In the genomic region with DNA sequence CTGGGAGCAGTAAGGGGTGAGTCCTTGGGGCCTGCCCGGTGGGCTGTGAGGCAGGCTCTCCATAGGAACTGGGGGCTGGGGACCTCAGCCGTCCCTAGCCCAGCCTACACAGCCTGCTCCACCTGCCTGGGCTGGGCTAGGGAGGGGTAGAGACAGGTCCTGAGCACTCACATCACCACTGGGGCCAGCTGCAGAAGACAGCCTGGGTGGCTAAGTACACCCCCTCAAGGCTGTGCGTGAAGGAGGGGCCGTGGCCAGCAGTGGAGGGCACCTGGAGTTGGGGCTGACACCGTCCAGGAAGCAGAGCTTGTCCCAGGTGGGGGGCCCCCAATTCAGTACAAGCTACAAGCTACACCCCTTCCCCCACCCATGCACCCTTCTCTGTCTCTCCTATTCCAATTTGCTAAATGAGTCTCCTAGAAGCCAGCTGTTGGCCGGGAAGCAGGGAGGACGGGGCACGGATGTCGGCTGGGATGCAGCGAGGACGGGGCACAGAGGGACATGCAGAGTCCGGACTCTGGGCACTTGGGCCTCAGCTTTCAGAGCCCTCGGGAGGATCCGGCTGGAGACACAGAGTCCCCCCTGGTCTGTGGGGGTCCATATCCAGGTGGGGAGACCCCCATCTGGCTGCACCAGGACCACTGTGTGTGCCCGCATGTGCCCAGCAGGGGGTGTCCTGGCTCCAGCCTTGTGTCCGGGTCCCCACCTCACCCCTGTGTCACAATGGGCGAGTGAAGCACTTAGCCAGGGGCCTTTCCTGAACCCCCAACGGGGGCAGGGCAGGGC, we compare ENCODE assay signal across 8 cellular contexts. TPM values are rescaled to one million over a fixed set of nuclear protein-coding genes. Genes with fewer than 3 reads are reported as not detected.
DNase-seq lines count a peak whose midpoint lies in the region; ATAC-seq and TF ChIP-seq lines count a peak whose summit lies in the region.

No MANE protein-coding gene starts in this region.

- H3K79me2 ChIP-seq in PC-3 (ENCODE audit: low read length): peaks cover 23% of the 10 kb centered on the region

- H3K36me3 Mint-ChIP-seq in activated CD4-positive, alpha-beta T cell treated with anti-CD3 and anti-CD28 coated beads for 36 hours (ENCODE audit: low read depth): no peaks in the 10 kb centered on the region
- no peaks in the 10 kb centered on the region for H3K36me3 Mint-ChIP-seq in endothelial cell (ENCODE audit: low read depth, unreplicated experiment)

- peak overlapping the region; percentile 76 for H3K4me3 ChIP-seq in PC-3 (ENCODE audit: low read length)
- peak overlapping the region in 1 of 4 donors; percentile 65 for H3K4me3 ChIP-seq in esophagus muscularis mucosa

- CTCF ChIA-PET in activated CD4-positive, alpha-beta T cell treated with anti-CD3 and anti-CD28 coated beads for 36 hours (lab: Charles Lee): interaction anchor here (0.8 to 2.2 kb wide), 6 partner anchors 13 to 49 kb away, joined by 3 to 14 read pairs (median 4); no protein-coding TSS in a partner anchor
- CTCF ChIA-PET in PC-3 (lab: Charles Lee): interaction anchor here (0.6 to 1.5 kb wide), 7 partner anchors 13 to 246 kb away, joined by 3 to 7 read pairs (median 5); no protein-coding TSS in a partner anchor

- no peaks in the 10 kb centered on the region for H4K20me1 ChIP-seq in PC-3 (ENCODE audit: low read length)

- H3K36me3 ChIP-seq in PC-3 (ENCODE audit: low read depth, low read length) (no peaks in the 10 kb centered on the region), esophagus muscularis mucosa (no peaks in the 10 kb centered on the region)

- ATAC-seq in activated CD4-positive, alpha-beta T cell treated with anti-CD3 and anti-CD28 coated beads for 36 hours: no peak
- ATAC-seq in PC-3 (0 out of 2 replicates have a peak, but pooled peaks have one; percentile 1), HG03175 (IDR thresholded peaks at IDR 0.05; ENCODE audit: unreplicated experiment) (no peak), GM19397 (IDR thresholded peaks at IDR 0.05; ENCODE audit: unreplicated experiment) (no peak)
- ATAC-seq in stimulated activated naive CD8-positive, alpha-beta T cell treated with anti-CD3 and anti-CD28 coated beads, Interleukin-15, amount 100 ng/mL, for 72 hours: no peak

- H3K4me2 ChIP-seq in PC-3 (ENCODE audit: low read length): peak overlapping the region; percentile 96

- peak overlapping the region; percentile 66 for H3K27ac ChIP-seq in PC-3 (ENCODE audit: low read length)
- peak overlapping the region; percentile 85 to 93 (median 91) for H3K27ac ChIP-seq in esophagus muscularis mucosa (replicated peaks in 1 of 4)

- WGBS in esophagus muscularis mucosa: 85% methylated on average over 14 of the region's 18 CpGs

- no peaks in the 10 kb centered on the region for H3K9me3 ChIP-seq in PC-3 (ENCODE audit: low read length)
- no peaks in the 10 kb centered on the region for H3K9me3 ChIP-seq in esophagus muscularis mucosa

- no peak for DNase-seq in activated CD4-positive, alpha-beta T cell treated with anti-CD3 and anti-CD28 coated beads for 36 hours
- DNase-seq in activated CD4-positive, alpha-beta T cell treated with anti-CD3 and anti-CD28 coated beads for 48 hours: no peak
- DNase-seq in PC-3 (peak; percentile 59), esophagus muscularis mucosa (ENCODE audit: extremely low spot score) (no peak), endothelial cell (ENCODE audit: low spot score) (no peak)
- DNase-seq in stimulated activated naive CD8-positive, alpha-beta T cell treated with anti-CD3 and anti-CD28 coated beads, Interleukin-15, amount 100 ng/mL, for 72 hours: no peak

- intact Hi-C loops in activated CD4-positive, alpha-beta T cell treated with anti-CD3 and anti-CD28 coated beads for 36 hours (cut with DNase I, micrococcal nuclease): loop anchor here in 1 of 2 experiments (5.0 kb wide), 1 partner anchor 33 kb away; a partner anchor contains a TSS
- intact Hi-C loops in PC-3 (cut with micrococcal nuclease) (loop anchor here (2.0 to 5.0 kb wide), 2 partner anchors 48 to 102 kb away; a partner anchor contains a TSS), esophagus muscularis mucosa (cut with DNase I) (no loop called here)

- H2AFZ ChIP-seq in PC-3 (ENCODE audit: low read length): no peak overlapping the region

- BruUV-seq in PC-3 (replicated peaks; lab: Mats Ljungman, UMichigan): no TSS peak

- H3K4me1 ChIP-seq in PC-3 (ENCODE audit: insufficient read depth, low read length) (peaks cover 23% of the 10 kb centered on the region), esophagus muscularis mucosa (peaks cover 18 to 37% (median 31%) of the 10 kb centered on the region in 4 donors)

- H3K9me3 Mint-ChIP-seq in activated CD4-positive, alpha-beta T cell treated with anti-CD3 and anti-CD28 coated beads for 36 hours (ENCODE audit: low read depth): no peaks in the 10 kb centered on the region
- no peaks in the 10 kb centered on the region for H3K9me3 Mint-ChIP-seq in stimulated activated naive CD8-positive, alpha-beta T cell treated with anti-CD3 and anti-CD28 coated beads, Interleukin-15, amount 100 ng/mL, for 72 hours
- no peaks in the 10 kb centered on the region for H3K9me3 Mint-ChIP-seq in endothelial cell (ENCODE audit: unreplicated experiment)

- TF ChIP-seq CTCF in PC-3 (conservative IDR thresholded peaks at IDR 0.05; ENCODE audit: low read depth, low read length) (peak; percentile 80), esophagus muscularis mucosa (IDR thresholded peaks at IDR 0.05) (peak in 2 of 3 experiments; percentile 16 to 30), endothelial cell (IDR thresholded peaks at IDR 0.05; ENCODE audit: unreplicated experiment) (no peak)

- H3K27me3 Mint-ChIP-seq in activated CD4-positive, alpha-beta T cell treated with anti-CD3 and anti-CD28 coated beads for 36 hours: no peaks in the 10 kb centered on the region
- H3K27me3 Mint-ChIP-seq in stimulated activated naive CD8-positive, alpha-beta T cell treated with anti-CD3 and anti-CD28 coated beads, Interleukin-15, amount 100 ng/mL, for 72 hours: no peaks in the 10 kb centered on the region
- H3K27me3 Mint-ChIP-seq in endothelial cell (ENCODE audit: unreplicated experiment): peaks cover 6% of the 10 kb centered on the region

- POLR2A ChIA-PET in activated CD4-positive, alpha-beta T cell treated with anti-CD3 and anti-CD28 coated beads for 36 hours (lab: Charles Lee): no interaction called here
- POLR2A ChIA-PET in PC-3 (lab: Charles Lee; ENCODE audit: unreplicated experiment): interaction anchor here (0.7 to 1.2 kb wide), 2 partner anchors 14 to 18 kb away, joined by 3 to 8 read pairs; no protein-coding TSS in a partner anchor

- no peak for TF ChIP-seq EP300 in esophagus muscularis mucosa (IDR thresholded peaks at IDR 0.05)

- TF ChIP-seq POLR2A in esophagus muscularis mucosa (IDR thresholded peaks at IDR 0.05; ENCODE audit: low read depth): no peak

- no peaks in the 10 kb centered on the region for H3K9me2 ChIP-seq in PC-3 (replicated peaks; ENCODE audit: low read length)

- H3K4me3 Mint-ChIP-seq in activated CD4-positive, alpha-beta T cell treated with anti-CD3 and anti-CD28 coated beads for 36 hours: peak overlapping the region; percentile 74
- peak overlapping the region; percentile 91 to 99 for H3K4me3 Mint-ChIP-seq in stimulated activated naive CD8-positive, alpha-beta T cell treated with anti-CD3 and anti-CD28 coated beads, Interleukin-15, amount 100 ng/mL, for 72 hours
- H3K4me3 Mint-ChIP-seq in endothelial cell (ENCODE audit: unreplicated experiment): no peak overlapping the region

- H3K27me3 ChIP-seq in PC-3 (ENCODE audit: low read length) (no peaks in the 10 kb centered on the region), esophagus muscularis mucosa (no peaks in the 10 kb centered on the region)

- H3K27ac Mint-ChIP-seq in activated CD4-positive, alpha-beta T cell treated with anti-CD3 and anti-CD28 coated beads for 36 hours: no peak overlapping the region
- peak overlapping the region; percentile 92 to 99 for H3K27ac Mint-ChIP-seq in stimulated activated naive CD8-positive, alpha-beta T cell treated with anti-CD3 and anti-CD28 coated beads, Interleukin-15, amount 100 ng/mL, for 72 hours
- no peak overlapping the region for H3K27ac Mint-ChIP-seq in endothelial cell (ENCODE audit: unreplicated experiment)

- no peaks in the 10 kb centered on the region for H3F3A ChIP-seq in PC-3 (ENCODE audit: low read length, unreplicated experiment)

- peaks cover 28% of the 10 kb centered on the region for H3K4me1 Mint-ChIP-seq in activated CD4-positive, alpha-beta T cell treated with anti-CD3 and anti-CD28 coated beads for 36 hours
- peaks cover 37% of the 10 kb centered on the region for H3K4me1 Mint-ChIP-seq in stimulated activated naive CD8-positive, alpha-beta T cell treated with anti-CD3 and anti-CD28 coated beads, Interleukin-15, amount 100 ng/mL, for 72 hours
- H3K4me1 Mint-ChIP-seq in endothelial cell (ENCODE audit: unreplicated experiment): peaks cover 10% of the 10 kb centered on the region

- peak overlapping the region; percentile 71 for H3K9ac ChIP-seq in PC-3 (ENCODE audit: low read length)

RNA-seq across cellular contexts. Expression of a gene that starts 1.8 kb away (rescaled TPM):
- total RNA-seq in activated CD4-positive, alpha-beta T cell treated with anti-CD3 and anti-CD28 coated beads for 36 hours: 10 to 100 TPM; 30.5 to 51.7 TPM
- total RNA-seq in PC-3 (2014; rRNA removed) (749 and 758 TPM in 2 replicates), esophagus muscularis mucosa (10 to 100 TPM; 39.4 to 74.9 (median 41.1) TPM), endothelial cell (ENCODE audit: unreplicated experiment) (33.3 TPM)

RNA-seq across cellular contexts. Expression of a gene that starts 4.8 kb away (rescaled TPM):
- 10 to 100 TPM; 22.7 to 24.4 TPM for total RNA-seq in activated CD4-positive, alpha-beta T cell treated with anti-CD3 and anti-CD28 coated beads for 36 hours
- total RNA-seq in PC-3 (2014; rRNA removed) (273 and 377 TPM in 2 replicates), esophagus muscularis mucosa (10 to 100 TPM; 17.0 to 31.6 (median 22.6) TPM), endothelial cell (ENCODE audit: unreplicated experiment) (374 TPM)

RNA-seq across cellular contexts. Expression of a gene that starts 15.2 kb away (rescaled TPM):
- total RNA-seq in activated CD4-positive, alpha-beta T cell treated with anti-CD3 and anti-CD28 coated beads for 36 hours: 1 to 10 TPM; 3.5 to 4.2 TPM
- total RNA-seq in PC-3 (2014; rRNA removed) (233 and 379 TPM in 2 replicates), esophagus muscularis mucosa (10 to 100 TPM; 37.8 to 90.4 (median 65.0) TPM), endothelial cell (ENCODE audit: unreplicated experiment) (144 TPM)

RNA-seq across cellular contexts. Expression of a gene that starts 33.2 kb away (rescaled TPM):
- not detected for total RNA-seq in activated CD4-positive, alpha-beta T cell treated with anti-CD3 and anti-CD28 coated beads for 36 hours
- total RNA-seq in PC-3 (2014; rRNA removed) (0.47 and 1.1 TPM in 2 replicates), esophagus muscularis mucosa (under 1 TPM; 0.11 to 0.50 (median 0.30) TPM), endothelial cell (ENCODE audit: unreplicated experiment) (not detected)

RNA-seq across cellular contexts. Expression of a gene that starts 48.8 kb away (rescaled TPM):
- 1 to 10 TPM; 1.1 to 1.4 TPM for total RNA-seq in activated CD4-positive, alpha-beta T cell treated with anti-CD3 and anti-CD28 coated beads for 36 hours
- total RNA-seq in PC-3 (2014; rRNA removed) (14.0 and 18.3 TPM in 2 replicates), esophagus muscularis mucosa (under 1 TPM in 3 of 4 donors, not detected in 1; 0.17 to 0.50 (median 0.19) TPM), endothelial cell (ENCODE audit: unreplicated experiment) (not detected)

Comparison
In these comparisons a context has a peak if more than half of its experiments do, and no peak if none do; other contexts are left out.
1. H3K27ac Mint-ChIP-seq: peak in stimulated activated naive CD8-positive, alpha-beta T cell treated with anti-CD3 and anti-CD28 coated beads, Interleukin-15, amount 100 ng/mL, for 72 hours (2 of 2); none in activated CD4-positive, alpha-beta T cell treated with anti-CD3 and anti-CD28 coated beads for 36 hours (single experiment) and endothelial cell (single experiment).
2. RNA of a gene that starts 15.2 kb away (total RNA-seq): 233 to 379 TPM in PC-3, 144 TPM in endothelial cell (single experiment) and 37.8 to 90.4 TPM in esophagus muscularis mucosa; 3.5 to 4.2 TPM in activated CD4-positive, alpha-beta T cell treated with anti-CD3 and anti-CD28 coated beads for 36 hours; every median in the first group is over 4 times any median in the second.